In the genomic region with DNA sequence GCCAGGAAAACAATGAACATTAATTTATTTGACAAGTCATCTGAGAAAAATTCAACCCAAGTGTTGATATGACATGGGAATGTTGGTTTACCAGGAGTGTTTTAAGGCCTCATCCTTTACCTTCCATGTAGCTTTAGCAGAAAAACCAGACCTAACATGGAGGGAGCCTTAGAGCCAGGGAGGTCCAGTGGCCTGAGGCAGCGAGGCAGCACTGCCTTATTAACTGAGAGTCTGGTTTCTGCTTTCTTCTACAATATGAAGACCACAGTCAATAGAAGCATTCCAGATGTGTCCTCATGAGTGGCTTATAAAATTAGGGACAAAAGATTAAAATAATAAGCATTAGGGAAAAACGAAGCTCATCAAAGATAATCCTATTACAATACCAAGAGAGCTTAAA, we compare ENCODE assay signal across 19 cellular contexts.
"Had no signal": no experiment of that assay in that cellular context is flagged by ENCODE, and none has a peak within 500 bp of the region (broad histone marks: within the 10 kb centered on the region; RNA-seq: fewer than 3 reads in every experiment).

No MANE protein-coding gene starts in this region.

- H3K27me3 Mint-ChIP-seq: activated CD4-positive, alpha-beta memory T cell treated with anti-CD3 and anti-CD28 coated beads, Interleukin-2, amount 10 ng/mL, durations not matched to agents 7 days and 5 days; natural killer cell treated with Interleukin-12 subunit alpha and Interleukin-12 subunit beta and Interleukin-15 and Interleukin-18, amount 100 ng/mL, for 72 hours had no signal

- H3K4me1 Mint-ChIP-seq: activated CD4-positive, alpha-beta memory T cell treated with anti-CD3 and anti-CD28 coated beads, Interleukin-2, amount 10 ng/mL, durations not matched to agents 7 days and 5 days had no signal

- FAIRE-seq: bronchial epithelial cell had no signal

- ATAC-seq: gastroesophageal sphincter; natural killer cell treated with Interleukin-12 subunit alpha and Interleukin-12 subunit beta and Interleukin-15 and Interleukin-18, amount 100 ng/mL, for 72 hours; stimulated activated naive CD8-positive, alpha-beta T cell treated with anti-CD3 and anti-CD28 coated beads, Interleukin-15, Interleukin-2, amounts not matched to agents 100 U/mL and 50 U/mL, for 24 hours had no signal

- H3K36me3 ChIP-seq: colonic mucosa, prostate gland had no signal

- DNase-seq: activated CD4-positive, alpha-beta memory T cell treated with anti-CD3 and anti-CD28 coated beads, Interleukin-2, amount 10 ng/mL, durations not matched to agents 7 days and 5 days; activated naive CD4-positive, alpha-beta T cell; activated T-cell treated with anti-CD3 and anti-CD28 coated beads, Interleukin-2, amount 50 U/mL, for 48 hours; aorta; colonic mucosa; effector CD8-positive, alpha-beta T cell; hippocampal formation; occipital lobe; stimulated activated CD4-positive, alpha-beta T cell treated with anti-CD3 and anti-CD28 coated beads, Interleukin-4, amount 100 ng/mL, for 1 hour; stimulated activated CD8-positive, alpha-beta memory T cell treated with anti-CD3 and anti-CD28 coated beads, Interleukin-4, amount 100 ng/mL, for 48 hours; stimulated activated naive CD8-positive, alpha-beta T cell treated with anti-CD3 and anti-CD28 coated beads, Interleukin-15, Interleukin-2, amounts not matched to agents 100 U/mL and 50 U/mL, for 24 hours; SW 1271; T1000 had no signal

- H3K4me3 ChIP-seq: colonic mucosa, gastroesophageal sphincter, prostate gland, suprapubic skin had no signal

- H3K27ac Mint-ChIP-seq: activated CD4-positive, alpha-beta memory T cell treated with anti-CD3 and anti-CD28 coated beads, Interleukin-2, amount 10 ng/mL, durations not matched to agents 7 days and 5 days; natural killer cell treated with Interleukin-12 subunit alpha and Interleukin-12 subunit beta and Interleukin-15 and Interleukin-18, amount 100 ng/mL, for 72 hours had no signal

- H3K9me3 ChIP-seq: colonic mucosa, gastroesophageal sphincter, prostate gland, suprapubic skin had no signal

- H3K27me3 ChIP-seq: colonic mucosa, gastroesophageal sphincter, suprapubic skin had no signal

- H3K9me3 Mint-ChIP-seq: activated CD4-positive, alpha-beta memory T cell treated with anti-CD3 and anti-CD28 coated beads, Interleukin-2, amount 10 ng/mL, durations not matched to agents 7 days and 5 days; natural killer cell treated with Interleukin-12 subunit alpha and Interleukin-12 subunit beta and Interleukin-15 and Interleukin-18, amount 100 ng/mL, for 72 hours had no signal

- H3K27ac ChIP-seq: colonic mucosa, epithelial cell of prostate, gastroesophageal sphincter, prostate gland, suprapubic skin had no signal

- H3K4me1 ChIP-seq: colonic mucosa, gastroesophageal sphincter, prostate gland, suprapubic skin had no signal

- H3K4me3 Mint-ChIP-seq: activated CD4-positive, alpha-beta memory T cell treated with anti-CD3 and anti-CD28 coated beads, Interleukin-2, amount 10 ng/mL, durations not matched to agents 7 days and 5 days; natural killer cell treated with Interleukin-12 subunit alpha and Interleukin-12 subunit beta and Interleukin-15 and Interleukin-18, amount 100 ng/mL, for 72 hours had no signal
